16 cellular contexts compared by ENCODE assay signal in the genomic region with DNA sequence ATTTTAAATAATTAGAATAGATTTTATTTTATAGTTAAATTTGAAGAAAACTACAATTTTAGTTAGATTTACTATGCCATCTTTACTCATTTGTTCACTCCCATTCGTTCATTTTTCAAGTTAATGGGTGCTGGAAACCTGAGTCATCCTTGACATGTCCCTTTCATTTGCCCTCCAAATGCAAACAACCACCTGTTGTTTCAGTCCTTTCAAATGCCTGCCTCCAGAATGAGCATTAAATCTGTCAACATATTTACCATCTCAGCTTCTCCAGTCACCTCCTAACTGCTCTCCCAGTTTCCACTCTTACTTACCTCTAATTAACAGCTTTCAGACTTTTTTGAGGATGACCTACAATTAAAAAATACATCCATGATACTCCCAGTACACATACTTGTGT.
A peak's percentile ranks its signal among the peaks of the same experiment; 100 is the strongest.
DNase-seq lines count a peak whose midpoint lies in the region; ATAC-seq, FAIRE-seq and TF ChIP-seq lines count a peak whose summit lies in the region.
"Had no signal": no experiment of that assay in that cellular context is flagged by ENCODE, and none has a peak within 500 bp of the region (broad histone marks: within the 10 kb centered on the region; RNA-seq: fewer than 3 reads in every experiment).

No MANE protein-coding gene starts in this region.

- RAD21 ChIA-PET in HCT116 (lab: Charles Lee; ENCODE audit: low non-redundant PET in 1 of 2, low total read pairs in 2 of 2, uncharacterized antibody in 2 of 2, unreplicated experiment in 2 of 2): no interaction called here

- DNase-seq in HCT116 (ENCODE audit: low read depth, low spot score) (no peak), NCI-H2081 (lab: John Stamatoyannopoulos, UW) (peak; percentile 25 to 77), H1 (ENCODE audit: low read depth in 1 of 2, low spot score in 2 of 2) (no peak), sigmoid colon (no peak), NOMO-1 treated with DMSO at 0.1 percent for 48 hours (lab: John Stamatoyannopoulos, UW; ENCODE audit: unreplicated experiment) (no peak), globus pallidus (ENCODE audit: low spot score) (no peak), Kasumi-1 (lab: John Stamatoyannopoulos, UW) (no peak)
- no peak for DNase-seq in activated CD4-positive, alpha-beta memory T cell treated with anti-CD3 and anti-CD28 coated beads for 36 hours
- DNase-seq: activated CD4-positive, alpha-beta T cell treated with anti-CD3 and anti-CD28 coated beads, Interleukin-2, amount 50 U/mL, for 1 hour; activated gamma-delta T cell treated with Interleukin-2 at 50 U/mL for 16 hours; CD4-positive, alpha-beta T cell; retina; T-helper 17 cell had no signal

- H3K27me3 Mint-ChIP-seq in activated CD4-positive, alpha-beta memory T cell treated with anti-CD3 and anti-CD28 coated beads for 36 hours: no peaks in the 10 kb centered on the region
- H3K27me3 Mint-ChIP-seq: CD4-positive, alpha-beta T cell; T-helper 17 cell had no signal

- no peak overlapping the region for H2BK12ac ChIP-seq in H1 (ENCODE audit: low read depth, low read length)

- H3K9me3 ChIP-seq in HCT116 (ENCODE audit: control insufficient read depth in 1 of 2, insufficient read depth in 1 of 2, low read depth in 1 of 2, low read length in 2 of 2) (no peaks in the 10 kb centered on the region), H1 (ENCODE audit: insufficient read depth in 2 of 2, low read depth in 1 of 2, low read length in 1 of 2) (no peaks in the 10 kb centered on the region), sigmoid colon (no peaks in the 10 kb centered on the region)
- H3K9me3 ChIP-seq: breast epithelium had no signal

- peak; percentile 94 for FAIRE-seq in H1 (lab: Jason Lieb, UNC)
- FAIRE-seq: endothelial cell of umbilical vein had no signal

- no peak overlapping the region for H4K91ac ChIP-seq in H1 (replicated peaks; ENCODE audit: insufficient read length, low read length)

- H3K27ac ChIP-seq in HCT116 (ENCODE audit: low read depth, low read length) (peak overlapping the region; percentile 85; the same call in 1 of the 2 replicates), H1 (ENCODE audit: low read depth, low read length) (no peak overlapping the region), sigmoid colon (peak overlapping the region; percentile 67 to 87 (median 84))
- H3K27ac ChIP-seq: KMS-11 had no signal

- TF ChIP-seq EP300 in H1 (IDR thresholded peaks at IDR 0.05; ENCODE audit: borderline replicate concordance in 1 of 2, low read depth in 2 of 2, low read length in 2 of 2) (no peak), sigmoid colon (IDR thresholded peaks at IDR 0.05) (no peak)

- TF ChIP-seq RAD21 in HCT116 (IDR thresholded peaks at IDR 0.05; ENCODE audit: low read depth): no peak
- no peak for TF ChIP-seq RAD21 in H1 (IDR thresholded peaks at IDR 0.05 in 1 of 2, conservative IDR thresholded peaks at IDR 0.05 in 1 of 2; ENCODE audit: low read depth in 2 of 2, low read length in 2 of 2)

- no TSS peak for BruUV-seq in HCT116 (replicated peaks; lab: Mats Ljungman, UMichigan)

- H3K4me3 ChIP-seq in HCT116 (replicated peaks in 1 of 2; ENCODE audit: low read depth in 1 of 2, low read length in 2 of 2): no peak overlapping the region
- no peak overlapping the region for H3K4me3 ChIP-seq in H1 (ENCODE audit: extremely low read depth in 1 of 4, insufficient read depth in 2 of 4, low read depth in 3 of 4, low read length in 4 of 4)
- H3K4me3 ChIP-seq in sigmoid colon: no peak overlapping the region
- H3K4me3 ChIP-seq: breast epithelium had no signal

- peaks cover 8% of the 10 kb centered on the region for H3K4me1 Mint-ChIP-seq in activated CD4-positive, alpha-beta memory T cell treated with anti-CD3 and anti-CD28 coated beads for 36 hours (ENCODE audit: low read depth)

- no peaks in the 10 kb centered on the region for H3K79me1 ChIP-seq in H1 (ENCODE audit: low read depth, low read length)

- no peaks in the 10 kb centered on the region for H3K79me2 ChIP-seq in HCT116 (ENCODE audit: insufficient read depth, low read length)
- no peaks in the 10 kb centered on the region for H3K79me2 ChIP-seq in H1 (ENCODE audit: control insufficient read depth in 1 of 2, insufficient read depth in 2 of 2, low read length in 2 of 2)

- no peaks in the 10 kb centered on the region for H4K20me1 ChIP-seq in HCT116 (ENCODE audit: insufficient read depth)
- H4K20me1 ChIP-seq in H1 (replicated peaks in 1 of 2; ENCODE audit: control insufficient read depth in 1 of 2, insufficient read depth in 2 of 2, low read length in 2 of 2): no peaks in the 10 kb centered on the region

- H2AK5ac ChIP-seq in H1 (ENCODE audit: low read depth, low read length): no peak overlapping the region

- H4K8ac ChIP-seq in H1 (ENCODE audit: extremely low read depth, insufficient read depth, low read length): no peak overlapping the region

- 18% methylated on average over 1 of the region's 1 CpG; no CpG with 5 or more reads in 1 of the 2 experiments for WGBS in H1 (ENCODE audit: extremely low coverage in 1 of 2, insufficient coverage in 1 of 2, insufficient read length in 1 of 2, insufficient replicate concordance in 2 of 2, low coverage in 1 of 2, low lambda C conversion rate in 2 of 2, missing lambda C conversion rate in 1 of 2), 2 experiments
- WGBS in sigmoid colon, 2 donors: 18 to 54% methylated on average over 1 of the region's 1 CpG

- no peak overlapping the region for H2BK20ac ChIP-seq in H1 (ENCODE audit: low read length)

- H3K14ac ChIP-seq in H1 (ENCODE audit: insufficient read length): no peak overlapping the region

- H3K4ac ChIP-seq in H1 (replicated peaks; ENCODE audit: insufficient read length, low read depth, low read length): no peak overlapping the region

- H3K9ac ChIP-seq in HCT116 (ENCODE audit: low read length) (no peak overlapping the region), H1 (replicated peaks in 1 of 4; ENCODE audit: extremely low read depth in 1 of 4, low read depth in 3 of 4, low read length in 3 of 4) (no peak overlapping the region)
- H3K9ac ChIP-seq: KMS-11 had no signal

- no peak; the same call in 1 of the 2 replicates for ATAC-seq in HCT116
- ATAC-seq: T-helper 17 cell had no signal

- H3K4me2 ChIP-seq in HCT116 (ENCODE audit: low read length) (no peak overlapping the region), H1 (ENCODE audit: insufficient read depth in 1 of 2, low read depth in 2 of 2, low read length in 2 of 2) (peak overlapping the region in 1 of 2 experiments; percentile 4; a peak in 1 of 4 replicates)
- H3K4me2 ChIP-seq: KMS-11 had no signal

- H2BK15ac ChIP-seq in H1 (ENCODE audit: low read length): no peak overlapping the region

- no peaks in the 10 kb centered on the region for H3K9me3 Mint-ChIP-seq in activated CD4-positive, alpha-beta memory T cell treated with anti-CD3 and anti-CD28 coated beads for 36 hours
- H3K9me3 Mint-ChIP-seq: CD4-positive, alpha-beta T cell had no signal

- POLR2A ChIA-PET in HCT116 (lab: Charles Lee): no interaction called here
- POLR2A ChIA-PET in H1 (lab: Charles Lee; ENCODE audit: partially characterized antibody): no interaction called here
- POLR2A ChIA-PET in activated CD4-positive, alpha-beta memory T cell treated with anti-CD3 and anti-CD28 coated beads for 36 hours (lab: Charles Lee): no interaction called here

- H2BK120ac ChIP-seq in H1 (replicated peaks; ENCODE audit: low read depth, low read length): no peak overlapping the region

- no peaks in the 10 kb centered on the region for H3K36me3 ChIP-seq in HCT116 (ENCODE audit: control insufficient read depth in 1 of 2, insufficient read depth in 2 of 2, low read length in 2 of 2)
- no peaks in the 10 kb centered on the region for H3K36me3 ChIP-seq in H1 (ENCODE audit: control insufficient read depth in 2 of 4, insufficient read depth in 4 of 4, low read length in 3 of 4)
- H3K36me3 ChIP-seq in sigmoid colon: no peaks in the 10 kb centered on the region
- H3K36me3 ChIP-seq: breast epithelium had no signal

- TF ChIP-seq CTCF in HCT116 (IDR thresholded peaks at IDR 0.05 in 2 of 3, conservative IDR thresholded peaks at IDR 0.05 in 1 of 3; ENCODE audit: borderline replicate concordance in 1 of 3, insufficient read depth in 1 of 3, low read depth in 2 of 3, low read length in 2 of 3): no peak
- no peak for TF ChIP-seq CTCF in H1 (IDR thresholded peaks at IDR 0.05; ENCODE audit: control extremely low read depth in 1 of 3, insufficient read depth in 1 of 3, low read depth in 1 of 3, low read length in 3 of 3)
- no peak for TF ChIP-seq CTCF in sigmoid colon (IDR thresholded peaks at IDR 0.05)

- H4K5ac ChIP-seq in H1 (ENCODE audit: insufficient read length, low read depth, low read length): no peak overlapping the region

- no peak overlapping the region for H3K4me3 Mint-ChIP-seq in activated CD4-positive, alpha-beta memory T cell treated with anti-CD3 and anti-CD28 coated beads for 36 hours
- H3K4me3 Mint-ChIP-seq: CD4-positive, alpha-beta T cell; T-helper 17 cell had no signal

- H3K36me3 Mint-ChIP-seq in activated CD4-positive, alpha-beta memory T cell treated with anti-CD3 and anti-CD28 coated beads for 36 hours: no peaks in the 10 kb centered on the region

- CTCF ChIA-PET in HCT116 (lab: Charles Lee) (no interaction called here), H1 (lab: Charles Lee; ENCODE audit: partially characterized antibody) (interaction anchor here (0.8 kb wide), 1 partner anchor 628 kb away, joined by 3 read pairs; no protein-coding TSS in a partner anchor)
- CTCF ChIA-PET in activated CD4-positive, alpha-beta memory T cell treated with anti-CD3 and anti-CD28 coated beads for 36 hours (lab: Charles Lee): no interaction called here

- intact Hi-C loops in HCT116 (cut with micrococcal nuclease): no loop called here
- intact Hi-C loops in sigmoid colon (cut with DNase I): no loop called here
- intact Hi-C loops in activated CD4-positive, alpha-beta memory T cell treated with anti-CD3 and anti-CD28 coated beads for 36 hours (cut with micrococcal nuclease): no loop called here

- no peak overlapping the region for H3K27ac Mint-ChIP-seq in activated CD4-positive, alpha-beta memory T cell treated with anti-CD3 and anti-CD28 coated beads for 36 hours
- H3K27ac Mint-ChIP-seq: CD4-positive, alpha-beta T cell; T-helper 17 cell had no signal

- no peak overlapping the region for H3K56ac ChIP-seq in H1 (replicated peaks; ENCODE audit: insufficient read length, low read depth, low read length)

- H2AFZ ChIP-seq in HCT116 (ENCODE audit: low read depth, low read length, poor library complexity, severe bottlenecking) (no peak overlapping the region), H1 (ENCODE audit: low read length) (no peak overlapping the region)

- H3K9me2 ChIP-seq in HCT116 (ENCODE audit: insufficient read depth): no peaks in the 10 kb centered on the region; the same call in 1 of the 2 replicates

- no peak overlapping the region for H2BK5ac ChIP-seq in H1 (ENCODE audit: low read depth, low read length)

- H3K23ac ChIP-seq in H1 (ENCODE audit: insufficient read length): no peak overlapping the region

- H3K23me2 ChIP-seq in H1 (ENCODE audit: low read depth, low read length): no peaks in the 10 kb centered on the region

- no peak overlapping the region for H3K18ac ChIP-seq in H1 (ENCODE audit: extremely low read depth, low read length)

- no peaks in the 10 kb centered on the region for H3K27me3 ChIP-seq in HCT116 (ENCODE audit: insufficient read depth, low read length)
- no peaks in the 10 kb centered on the region for H3K27me3 ChIP-seq in H1 (replicated peaks in 1 of 4; ENCODE audit: control insufficient read depth in 3 of 4, extremely low read depth in 1 of 4, insufficient read depth in 3 of 4, low read length in 3 of 4)
- no peaks in the 10 kb centered on the region for H3K27me3 ChIP-seq in sigmoid colon
- H3K27me3 ChIP-seq: breast epithelium had no signal

- no peak for TF ChIP-seq POLR2A in HCT116 (IDR thresholded peaks at IDR 0.05; ENCODE audit: borderline replicate concordance, extremely low read depth, insufficient read depth, insufficient read length)
- no peak for TF ChIP-seq POLR2A in H1 (IDR thresholded peaks at IDR 0.05; ENCODE audit: control extremely low read depth in 1 of 2, low read depth in 2 of 2, low read length in 2 of 2)
- no peak for TF ChIP-seq POLR2A in sigmoid colon (IDR thresholded peaks at IDR 0.05)

- H3K4me1 ChIP-seq in HCT116 (ENCODE audit: control insufficient read depth in 1 of 2, insufficient read depth in 2 of 2, low read length in 2 of 2) (peaks cover 20 to 83% of the 10 kb centered on the region in 2 experiments), H1 (replicated peaks in 1 of 4; ENCODE audit: control insufficient read depth in 3 of 4, insufficient read depth in 4 of 4, low read length in 3 of 4) (peaks cover 0 to 11% (median 8%) of the 10 kb centered on the region in 4 experiments; a peak in 4 of 7 replicates), sigmoid colon (peaks cover 3 to 90% (median 53%) of the 10 kb centered on the region in 4 donors)

Comparison
In these comparisons a context has a peak if more than half of its experiments do, and no peak if none do; other contexts are left out.
1. DNase-seq: peak in NCI-H2081 (2 of 2); none in HCT116 (single experiment), H1 (0 of 2), sigmoid colon (single experiment), NOMO-1 treated with DMSO at 0.1 percent for 48 hours (single experiment), globus pallidus (single experiment), activated CD4-positive, alpha-beta memory T cell treated with anti-CD3 and anti-CD28 coated beads for 36 hours (single experiment) and Kasumi-1 (0 of 2).